Comparison of ENCODE assay signal across 1 cellular context in the genomic region with DNA sequence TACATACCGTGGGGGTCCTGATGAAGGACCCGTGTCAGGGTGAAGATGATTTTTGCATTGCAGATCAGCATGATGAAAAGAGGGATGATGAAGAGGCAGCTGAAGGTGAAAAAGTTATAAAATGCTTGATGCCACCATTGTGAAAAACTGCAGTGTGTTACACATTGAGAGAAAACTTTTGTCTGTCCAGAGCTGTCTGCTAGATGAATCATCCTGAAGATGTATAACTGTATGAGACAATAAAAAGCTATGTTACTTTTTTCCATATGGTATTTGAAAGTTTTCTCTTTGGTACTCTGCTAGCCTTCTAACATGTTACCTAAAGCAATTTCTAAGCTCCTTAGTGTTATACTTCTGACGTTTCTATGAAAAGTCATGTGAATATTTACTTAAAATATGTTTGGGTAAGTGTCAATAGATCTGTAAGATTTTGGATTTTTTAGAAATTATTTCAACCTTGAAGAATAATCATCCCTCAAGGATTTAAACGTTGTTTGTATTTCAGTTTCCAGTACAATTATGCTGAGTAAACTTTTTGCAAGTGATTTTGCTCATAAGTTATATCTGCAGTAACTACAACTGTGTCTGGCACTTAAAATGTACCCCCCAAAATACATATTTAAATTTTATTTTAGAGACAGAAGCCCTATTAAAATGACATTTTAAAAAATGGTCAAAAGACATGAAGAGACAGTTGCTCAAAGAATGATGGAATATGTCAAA.
A peak's percentile ranks its signal among the peaks of the same experiment; 100 is the strongest.
TF ChIP-seq lines count a peak whose summit lies in the region.

No MANE protein-coding gene starts in this region.

TF ChIP-seq in HepG2, 621 proteins besides CTCF, POLR2A, EP300 and RAD21:
- TF ChIP-seq, protein P1, sequence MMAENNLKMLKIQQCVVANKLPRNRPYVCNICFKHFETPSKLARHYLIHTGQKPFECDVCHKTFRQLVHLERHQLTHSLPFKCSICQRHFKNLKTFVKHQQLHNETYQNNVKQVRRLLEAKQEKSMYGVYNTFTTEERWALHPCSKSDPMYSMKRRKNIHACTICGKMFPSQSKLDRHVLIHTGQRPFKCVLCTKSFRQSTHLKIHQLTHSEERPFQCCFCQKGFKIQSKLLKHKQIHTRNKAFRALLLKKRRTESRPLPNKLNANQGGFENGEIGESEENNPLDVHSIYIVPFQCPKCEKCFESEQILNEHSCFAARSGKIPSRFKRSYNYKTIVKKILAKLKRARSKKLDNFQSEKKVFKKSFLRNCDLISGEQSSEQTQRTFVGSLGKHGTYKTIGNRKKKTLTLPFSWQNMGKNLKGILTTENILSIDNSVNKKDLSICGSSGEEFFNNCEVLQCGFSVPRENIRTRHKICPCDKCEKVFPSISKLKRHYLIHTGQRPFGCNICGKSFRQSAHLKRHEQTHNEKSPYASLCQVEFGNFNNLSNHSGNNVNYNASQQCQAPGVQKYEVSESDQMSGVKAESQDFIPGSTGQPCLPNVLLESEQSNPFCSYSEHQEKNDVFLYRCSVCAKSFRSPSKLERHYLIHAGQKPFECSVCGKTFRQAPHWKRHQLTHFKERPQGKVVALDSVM (CRISPR knock-in tag; IDR thresholded peaks at IDR 0.05): no peak
- peak; percentile 20 to 44; a peak in 2 of 4 replicates for TF ChIP-seq MAFK (conservative IDR thresholded peaks at IDR 0.05 in 1 of 2, IDR thresholded peaks at IDR 0.05 in 1 of 2; ENCODE audit: low read length in 2 of 2)
TF ChIP-seq in HepG2: peak in this region for 1.
